8 cellular contexts compared by ENCODE assay signal in the genomic region with DNA sequence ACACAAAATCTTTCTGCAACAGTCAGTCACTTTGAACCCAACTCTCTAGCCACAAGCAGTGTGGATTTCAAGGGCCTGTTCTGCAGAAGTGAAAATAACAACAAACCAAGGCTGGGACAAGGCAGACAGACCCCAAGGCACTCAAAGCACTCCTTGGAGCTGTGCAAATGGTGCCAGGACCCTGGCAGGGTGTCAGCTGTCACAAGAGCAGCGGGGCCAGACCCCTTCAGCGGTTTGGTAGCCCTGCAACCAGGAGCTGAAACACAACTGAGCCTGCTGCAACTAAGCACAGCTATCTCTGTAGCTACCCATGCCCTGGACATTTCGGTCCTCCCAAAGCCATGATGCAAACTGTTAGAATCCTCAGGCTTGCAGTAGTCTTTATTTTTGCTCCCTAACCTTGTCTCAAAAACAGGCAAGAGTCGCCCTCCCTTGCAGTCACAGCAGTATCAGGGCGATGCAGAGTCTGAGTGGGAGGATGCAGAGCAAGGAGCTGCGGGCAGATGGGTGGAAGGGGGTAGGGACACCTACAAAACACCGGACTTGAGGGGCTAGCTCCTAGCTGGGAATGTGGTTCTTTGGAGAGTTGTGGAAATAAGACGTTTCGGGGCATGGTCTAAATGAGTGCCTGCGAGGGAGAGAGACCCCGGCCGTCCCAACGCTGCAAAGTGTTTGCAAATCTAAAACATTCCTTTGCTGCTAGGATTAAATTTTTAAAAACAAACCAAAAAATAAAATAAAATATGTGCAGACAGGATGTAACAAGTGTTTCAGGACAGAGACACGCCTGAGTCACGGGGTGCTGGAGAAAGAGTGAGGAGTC. TPM values are rescaled to one million over a fixed set of nuclear protein-coding genes. Genes with fewer than 3 reads are reported as not detected.
A peak's percentile ranks its signal among the peaks of the same experiment; 100 is the strongest.
DNase-seq lines count a peak whose midpoint lies in the region; ATAC-seq and TF ChIP-seq lines count a peak whose summit lies in the region.

No MANE protein-coding gene starts in this region.

- DNase-seq in EH (ENCODE audit: low read depth) (peak; percentile 44), SJSA1 (ENCODE audit: low read depth in 1 of 2, low spot score in 2 of 2) (no peak), fibroblast of the aortic adventitia (ENCODE audit: low read depth) (no peak), pons (ENCODE audit: low spot score) (peak; percentile 64), SKM-1 (lab: John Stamatoyannopoulos, UW; ENCODE audit: unreplicated experiment) (no peak), NCI-H128 (lab: John Stamatoyannopoulos, UW; ENCODE audit: unreplicated experiment) (no peak)

- peak overlapping the region; percentile 95 for H3K4me3 ChIP-seq in SJSA1
- H3K4me3 ChIP-seq in fibroblast of the aortic adventitia (ENCODE audit: low read depth, low read length) = peak overlapping the region; percentile 77

- H3K36me3 ChIP-seq in SJSA1 = peaks cover 39% of the 10 kb centered on the region

- peaks cover 72% of the 10 kb centered on the region for H3K4me1 ChIP-seq in SJSA1 (replicated peaks)

- ATAC-seq in HG03469 (IDR thresholded peaks at IDR 0.05; ENCODE audit: unreplicated experiment) (no peak), HG03045 (IDR thresholded peaks at IDR 0.05; ENCODE audit: unreplicated experiment) (no peak)

- H3K27ac ChIP-seq in SJSA1 = peak overlapping the region; percentile 99

- H3K9me3 ChIP-seq in SJSA1 (replicated peaks) = 0 out of 2 replicates have a peak, but pooled peaks cover 2% of the 10 kb centered on the region

- no peaks in the 10 kb centered on the region for H3K27me3 ChIP-seq in SJSA1 (replicated peaks)

- TF ChIP-seq CTCF in fibroblast of the aortic adventitia (IDR thresholded peaks at IDR 0.05; ENCODE audit: insufficient read depth, low read length) = no peak

RNA-seq across cellular contexts. Expression of gene NUAK1, which starts 1.1 kb away (rescaled TPM):
- total RNA-seq in SJSA1 (2014; rRNA removed; shearing (Covaris generic)) = 48.9 and 60.6 TPM in 2 replicates
- 3.0 and 8.3 TPM in 2 replicates for total RNA-seq in fibroblast of the aortic adventitia (ENCODE audit: low replicate concordance)

Comparison
In these comparisons a context has a peak if more than half of its experiments do, and no peak if none do; other contexts are left out.
1. DNase-seq: peak in EH (single experiment) and pons (single experiment); none in SJSA1 (0 of 2), fibroblast of the aortic adventitia (single experiment), SKM-1 (single experiment) and NCI-H128 (single experiment).